ENCODE assay signal across 1 cellular context in the genomic region with DNA sequence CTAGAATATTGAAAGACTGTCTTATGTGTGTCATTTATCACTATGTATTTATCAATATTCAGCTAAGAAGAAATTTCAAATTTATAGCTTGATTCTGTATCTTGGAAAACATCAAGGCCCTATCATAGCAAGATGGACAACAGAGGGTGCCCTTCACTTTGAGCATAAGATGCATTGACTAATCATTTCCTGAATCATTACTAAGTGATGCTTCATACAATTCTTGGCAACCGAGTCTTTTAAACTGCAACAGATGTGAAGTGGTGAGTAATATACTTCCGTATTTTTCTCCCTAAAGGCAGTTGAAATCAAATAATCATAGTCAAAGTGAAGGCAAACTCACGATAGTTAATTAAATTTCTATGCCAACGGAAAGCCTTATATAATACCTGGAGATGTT.
TF ChIP-seq lines count a peak whose summit lies in the region.

No MANE protein-coding gene starts in this region.

TF ChIP-seq in SK-N-SH, 30 proteins besides CTCF, POLR2A, EP300 and RAD21 (continued from another document):
- TF ChIP-seq, protein P1, sequence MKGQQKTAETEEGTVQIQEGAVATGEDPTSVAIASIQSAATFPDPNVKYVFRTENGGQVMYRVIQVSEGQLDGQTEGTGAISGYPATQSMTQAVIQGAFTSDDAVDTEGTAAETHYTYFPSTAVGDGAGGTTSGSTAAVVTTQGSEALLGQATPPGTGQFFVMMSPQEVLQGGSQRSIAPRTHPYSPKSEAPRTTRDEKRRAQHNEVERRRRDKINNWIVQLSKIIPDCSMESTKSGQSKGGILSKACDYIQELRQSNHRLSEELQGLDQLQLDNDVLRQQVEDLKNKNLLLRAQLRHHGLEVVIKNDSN (IDR thresholded peaks at IDR 0.05; ENCODE audit: borderline replicate concordance, low read depth): no peak
- peak; percentile 64; the same call in 1 of the 2 replicates for TF ChIP-seq RXRA (IDR thresholded peaks at IDR 0.05; ENCODE audit: borderline replicate concordance, low read depth)
- TF ChIP-seq, protein P2, sequence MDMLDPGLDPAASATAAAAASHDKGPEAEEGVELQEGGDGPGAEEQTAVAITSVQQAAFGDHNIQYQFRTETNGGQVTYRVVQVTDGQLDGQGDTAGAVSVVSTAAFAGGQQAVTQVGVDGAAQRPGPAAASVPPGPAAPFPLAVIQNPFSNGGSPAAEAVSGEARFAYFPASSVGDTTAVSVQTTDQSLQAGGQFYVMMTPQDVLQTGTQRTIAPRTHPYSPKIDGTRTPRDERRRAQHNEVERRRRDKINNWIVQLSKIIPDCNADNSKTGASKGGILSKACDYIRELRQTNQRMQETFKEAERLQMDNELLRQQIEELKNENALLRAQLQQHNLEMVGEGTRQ (IDR thresholded peaks at IDR 0.05; ENCODE audit: borderline replicate concordance, low read depth, low read length): no peak
- TF ChIP-seq CHD2 (IDR thresholded peaks at IDR 0.05; ENCODE audit: low read length, partially characterized antibody): no peak
- TF ChIP-seq NRF1 (IDR thresholded peaks at IDR 0.05; ENCODE audit: low read depth, low read length): no peak
- peak; percentile 99 for TF ChIP-seq FOXM1 (IDR thresholded peaks at IDR 0.05; ENCODE audit: low read depth)
- TF ChIP-seq GATA2 (CRISPR knock-in tag; IDR thresholded peaks at IDR 0.05): no peak
- TF ChIP-seq TEAD4 (IDR thresholded peaks at IDR 0.05; ENCODE audit: borderline replicate concordance, insufficient read depth): peak; percentile 85
- TF ChIP-seq, protein P3, sequence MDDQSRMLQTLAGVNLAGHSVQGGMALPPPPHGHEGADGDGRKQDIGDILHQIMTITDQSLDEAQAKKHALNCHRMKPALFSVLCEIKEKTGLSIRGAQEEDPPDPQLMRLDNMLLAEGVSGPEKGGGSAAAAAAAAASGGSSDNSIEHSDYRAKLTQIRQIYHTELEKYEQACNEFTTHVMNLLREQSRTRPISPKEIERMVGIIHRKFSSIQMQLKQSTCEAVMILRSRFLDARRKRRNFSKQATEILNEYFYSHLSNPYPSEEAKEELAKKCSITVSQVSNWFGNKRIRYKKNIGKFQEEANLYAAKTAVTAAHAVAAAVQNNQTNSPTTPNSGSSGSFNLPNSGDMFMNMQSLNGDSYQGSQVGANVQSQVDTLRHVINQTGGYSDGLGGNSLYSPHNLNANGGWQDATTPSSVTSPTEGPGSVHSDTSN (IDR thresholded peaks at IDR 0.05): peak; percentile 96
- no peak for TF ChIP-seq GABPA (IDR thresholded peaks at IDR 0.05; ENCODE audit: low read depth)
- TF ChIP-seq SIN3A (IDR thresholded peaks at IDR 0.05; ENCODE audit: borderline replicate concordance, low read depth, low read length): no peak
- peak; percentile 30; the same call in 1 of the 2 replicates for TF ChIP-seq MEF2A (IDR thresholded peaks at IDR 0.05; ENCODE audit: borderline replicate concordance, low read depth)
- peak; percentile 28; the same call in 1 of the 2 replicates for TF ChIP-seq SMC3 (IDR thresholded peaks at IDR 0.05; ENCODE audit: low read depth, low read length)
- no peak for TF ChIP-seq MXI1 (IDR thresholded peaks at IDR 0.05; ENCODE audit: low read depth, low read length)
- TF ChIP-seq, protein P4, sequence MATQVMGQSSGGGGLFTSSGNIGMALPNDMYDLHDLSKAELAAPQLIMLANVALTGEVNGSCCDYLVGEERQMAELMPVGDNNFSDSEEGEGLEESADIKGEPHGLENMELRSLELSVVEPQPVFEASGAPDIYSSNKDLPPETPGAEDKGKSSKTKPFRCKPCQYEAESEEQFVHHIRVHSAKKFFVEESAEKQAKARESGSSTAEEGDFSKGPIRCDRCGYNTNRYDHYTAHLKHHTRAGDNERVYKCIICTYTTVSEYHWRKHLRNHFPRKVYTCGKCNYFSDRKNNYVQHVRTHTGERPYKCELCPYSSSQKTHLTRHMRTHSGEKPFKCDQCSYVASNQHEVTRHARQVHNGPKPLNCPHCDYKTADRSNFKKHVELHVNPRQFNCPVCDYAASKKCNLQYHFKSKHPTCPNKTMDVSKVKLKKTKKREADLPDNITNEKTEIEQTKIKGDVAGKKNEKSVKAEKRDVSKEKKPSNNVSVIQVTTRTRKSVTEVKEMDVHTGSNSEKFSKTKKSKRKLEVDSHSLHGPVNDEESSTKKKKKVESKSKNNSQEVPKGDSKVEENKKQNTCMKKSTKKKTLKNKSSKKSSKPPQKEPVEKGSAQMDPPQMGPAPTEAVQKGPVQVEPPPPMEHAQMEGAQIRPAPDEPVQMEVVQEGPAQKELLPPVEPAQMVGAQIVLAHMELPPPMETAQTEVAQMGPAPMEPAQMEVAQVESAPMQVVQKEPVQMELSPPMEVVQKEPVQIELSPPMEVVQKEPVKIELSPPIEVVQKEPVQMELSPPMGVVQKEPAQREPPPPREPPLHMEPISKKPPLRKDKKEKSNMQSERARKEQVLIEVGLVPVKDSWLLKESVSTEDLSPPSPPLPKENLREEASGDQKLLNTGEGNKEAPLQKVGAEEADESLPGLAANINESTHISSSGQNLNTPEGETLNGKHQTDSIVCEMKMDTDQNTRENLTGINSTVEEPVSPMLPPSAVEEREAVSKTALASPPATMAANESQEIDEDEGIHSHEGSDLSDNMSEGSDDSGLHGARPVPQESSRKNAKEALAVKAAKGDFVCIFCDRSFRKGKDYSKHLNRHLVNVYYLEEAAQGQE (IDR thresholded peaks at IDR 0.05; ENCODE audit: low read depth, low read length): no peak
- TF ChIP-seq RFX5 (IDR thresholded peaks at IDR 0.05; ENCODE audit: low read length): no peak
- peak; percentile 98 for TF ChIP-seq JUND (IDR thresholded peaks at IDR 0.05)
